25 cellular contexts compared by ENCODE assay signal in the genomic region with DNA sequence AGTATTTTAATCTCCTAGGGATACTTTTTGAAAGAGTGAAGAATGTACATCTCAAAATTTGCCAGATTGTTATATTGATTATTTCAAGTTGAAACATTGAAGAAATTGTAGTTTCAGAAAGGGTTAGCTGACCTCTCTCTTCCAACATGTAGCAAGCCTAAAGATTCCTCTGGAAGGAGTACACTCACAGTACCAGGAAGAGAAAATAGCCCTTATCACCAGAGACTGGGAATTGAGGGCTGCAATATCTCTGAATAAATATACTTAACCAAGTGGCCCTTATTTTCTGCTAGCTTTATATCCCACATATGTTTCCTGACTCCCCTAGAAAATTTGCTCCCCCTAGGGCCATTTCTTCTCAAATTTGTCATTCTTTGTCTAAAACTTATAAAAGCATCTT.
DNase-seq lines count a peak whose midpoint lies in the region; ATAC-seq, FAIRE-seq and TF ChIP-seq lines count a peak whose summit lies in the region.
"Had no signal": no experiment of that assay in that cellular context is flagged by ENCODE, and none has a peak within 500 bp of the region (broad histone marks: within the 10 kb centered on the region; RNA-seq: fewer than 3 reads in every experiment).

No MANE protein-coding gene starts in this region.

- H3K4me1 ChIP-seq in mucosa of descending colon (ENCODE audit: low read depth): peaks cover 7% of the 10 kb centered on the region
- H3K4me1 ChIP-seq in small intestine (ENCODE audit: control insufficient read depth in 2 of 2, insufficient read depth in 1 of 2, low read depth in 1 of 2, low read length in 1 of 2): no peaks in the 10 kb centered on the region
- H3K4me1 ChIP-seq: A549, BE2C, BLaER1 had no signal

- no peaks in the 10 kb centered on the region for H3K36me3 ChIP-seq in mucosa of descending colon (ENCODE audit: low read depth)
- H3K36me3 ChIP-seq in small intestine (ENCODE audit: control insufficient read depth in 2 of 2, insufficient read depth in 2 of 2, low read length in 2 of 2): no peaks in the 10 kb centered on the region
- H3K36me3 ChIP-seq: BE2C, BLaER1 had no signal

- peak; percentile 2 for DNase-seq in DMS53 treated with DMSO at 0.1 percent for 48 hours (lab: John Stamatoyannopoulos, UW; ENCODE audit: unreplicated experiment)
- no peak for DNase-seq in DMS53 (lab: John Stamatoyannopoulos, UW)
- no peak for DNase-seq in left colon
- no peak for DNase-seq in mucosa of descending colon
- DNase-seq in small intestine: peak; percentile 31
- DNase-seq in mucosa of gallbladder (ENCODE audit: low spot score): no peak
- no peak for DNase-seq in activated T-cell treated with anti-CD3 and anti-CD28 coated beads, Interleukin-2, amount 50 U/mL, for 48 hours
- DNase-seq: BE2C; C1 segment of cervical spinal cord; CD4-positive, CD25-positive, alpha-beta regulatory T cell; CD8-positive, alpha-beta memory T cell; COR-L47; DMS 273 treated with DMSO at 0.1 percent for 48 hours; DMS153; DMS79; DND-41; EL; GDM1 had no signal

- H3K27me3 ChIP-seq in small intestine (ENCODE audit: control insufficient read depth in 2 of 2, insufficient read depth in 2 of 2, low read length in 2 of 2): no peaks in the 10 kb centered on the region
- H3K27me3 ChIP-seq: BE2C, BLaER1 had no signal

- FAIRE-seq in small intestine (lab: Jason Lieb, UNC): no peak
- FAIRE-seq: A549, GM12878, GM12892, GM18507 had no signal

- H3K27ac ChIP-seq in small intestine (ENCODE audit: low read depth in 1 of 2, low read length in 1 of 2): no peak overlapping the region
- H3K27ac ChIP-seq: 22Rv1, A549, BLaER1 had no signal

- H3K9me3 ChIP-seq in mucosa of descending colon (no peaks in the 10 kb centered on the region), small intestine (ENCODE audit: control insufficient read depth, low read depth) (no peaks in the 10 kb centered on the region)
- H3K9me3 ChIP-seq: A549, BE2C, BLaER1 had no signal

- no peak for TF ChIP-seq CTCF in mucosa of descending colon (IDR thresholded peaks at IDR 0.05)

- intact Hi-C loops in left colon (cut with DNase I, micrococcal nuclease): no loop called here
- intact Hi-C loops in mucosa of descending colon (cut with DNase I, micrococcal nuclease): no loop called here

- ATAC-seq in left colon (peak; percentile 80), mucosa of descending colon (peak; percentile 75), GM21528 (IDR thresholded peaks at IDR 0.05; ENCODE audit: low FRiP score, unreplicated experiment) (no peak)
- ATAC-seq: A549, GM12878 had no signal

- H3K4me3 ChIP-seq in mucosa of descending colon: no peak overlapping the region
- H3K4me3 ChIP-seq in small intestine (ENCODE audit: low read depth in 1 of 2, low read length in 2 of 2): no peak overlapping the region
- H3K4me3 ChIP-seq: A549, BLaER1, GM12878 had no signal

Comparison
In these comparisons a context has a peak if more than half of its experiments do, and no peak if none do; other contexts are left out.
1. DNase-seq: peak in DMS53 treated with DMSO at 0.1 percent for 48 hours (single experiment) and small intestine (single experiment); none in DMS53 (single experiment), left colon (0 of 2), mucosa of descending colon (0 of 3), mucosa of gallbladder (single experiment) and activated T-cell treated with anti-CD3 and anti-CD28 coated beads, Interleukin-2, amount 50 U/mL, for 48 hours (0 of 2).